17 cellular contexts compared by ENCODE assay signal in the genomic region with DNA sequence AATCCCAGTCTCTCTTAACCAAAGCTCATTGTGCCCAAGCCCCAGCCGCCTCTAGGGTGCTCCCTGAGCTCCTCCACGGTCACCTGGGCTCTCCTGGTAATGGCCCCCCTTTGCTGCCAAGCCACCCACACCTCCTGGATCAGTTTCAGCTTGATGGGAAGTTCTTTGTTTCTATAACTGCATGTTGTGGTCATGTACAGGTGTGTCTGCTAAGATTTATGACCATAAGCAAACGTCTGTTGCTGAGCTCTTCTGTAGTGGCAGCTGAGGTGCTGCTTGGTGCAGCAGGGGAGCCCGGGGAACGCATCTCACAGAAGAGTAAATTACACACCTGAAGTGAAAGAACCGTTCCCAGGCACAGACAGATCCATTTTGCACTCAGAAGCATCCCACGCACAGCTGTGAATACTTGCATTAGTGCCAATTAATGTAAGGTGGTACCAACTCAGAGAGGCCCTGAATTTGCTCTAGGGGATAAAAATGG.
DNase-seq lines count a peak whose midpoint lies in the region; ATAC-seq, FAIRE-seq and TF ChIP-seq lines count a peak whose summit lies in the region.
"Had no signal": no experiment of that assay in that cellular context is flagged by ENCODE, and none has a peak within 500 bp of the region (broad histone marks: within the 10 kb centered on the region; RNA-seq: fewer than 3 reads in every experiment).

No MANE protein-coding gene starts in this region.

- no peak for DNase-seq in GM19239 (ENCODE audit: insufficient read length, low spot score)
- peak; percentile 99 for DNase-seq in NCI-H146 treated with DMSO at 0.1 percent for 48 hours (lab: John Stamatoyannopoulos, UW; ENCODE audit: unreplicated experiment)
- peak; percentile 89 for DNase-seq in NCI-H510A treated with DMSO at 0.1 percent for 48 hours (lab: John Stamatoyannopoulos, UW)
- DNase-seq in left colon: no peak
- DNase-seq in GM20000 (ENCODE audit: low spot score): no peak
- DNase-seq in gastrocnemius medialis: no peak
- DNase-seq: activated CD4-positive, CD25-positive, alpha-beta regulatory T cell; activated naive CD4-positive, alpha-beta T cell treated with anti-CD3 and anti-CD28 coated beads for 36 hours; DND-41; esophagus squamous epithelium; hippocampal formation; KBM-7; left cardiac atrium; stomach had no signal

- no peak overlapping the region for H3K27ac ChIP-seq in gastrocnemius medialis
- H3K27ac ChIP-seq: esophagus squamous epithelium, stomach had no signal

- TF ChIP-seq POLR2A in gastrocnemius medialis (IDR thresholded peaks at IDR 0.05): no peak

- peak; percentile 40 for FAIRE-seq in GM19239 (lab: Jason Lieb, UNC)
- FAIRE-seq: GM12892 had no signal

- intact Hi-C loops in left colon (cut with DNase I, micrococcal nuclease): no loop called here
- intact Hi-C loops in gastrocnemius medialis (cut with DNase I; ENCODE audit: low total_unique reads): no loop called here

- no peaks in the 10 kb centered on the region for H3K4me1 ChIP-seq in gastrocnemius medialis
- H3K4me1 ChIP-seq: esophagus squamous epithelium, stomach had no signal

- H3K9me3 ChIP-seq in gastrocnemius medialis: peaks cover 0 to 6% (median 0%) of the 10 kb centered on the region in 3 donors

- H3K36me3 ChIP-seq in gastrocnemius medialis: no peaks in the 10 kb centered on the region
- H3K36me3 ChIP-seq: esophagus squamous epithelium, stomach had no signal

- in situ Hi-C loops in gastrocnemius medialis (cut with MboI; ENCODE audit: low sequenced_read_pairs in 4 of 4): no loop called here

- no peaks in the 10 kb centered on the region for H3K27me3 ChIP-seq in gastrocnemius medialis
- H3K27me3 ChIP-seq: esophagus squamous epithelium, stomach had no signal

- TF ChIP-seq CTCF in GM20000 (IDR thresholded peaks at IDR 0.05; ENCODE audit: extremely low read depth, missing control alignments) (no peak), gastrocnemius medialis (IDR thresholded peaks at IDR 0.05 in 4 of 5, conservative IDR thresholded peaks at IDR 0.05 in 1 of 5) (no peak)

- peak; percentile 89 for ATAC-seq in left colon
- ATAC-seq in GM21515 (IDR thresholded peaks at IDR 0.05; ENCODE audit: unreplicated experiment): no peak
- no peak for ATAC-seq in gastrocnemius medialis
- no peak for ATAC-seq in GM21390 (IDR thresholded peaks at IDR 0.05; ENCODE audit: unreplicated experiment)
- ATAC-seq: left cardiac atrium had no signal

- no peak overlapping the region for H3K4me3 ChIP-seq in gastrocnemius medialis
- H3K4me3 ChIP-seq: esophagus squamous epithelium, stomach had no signal

Comparison
In these comparisons a context has a peak if more than half of its experiments do, and no peak if none do; other contexts are left out.
1. DNase-seq: peak in NCI-H146 treated with DMSO at 0.1 percent for 48 hours (single experiment) and NCI-H510A treated with DMSO at 0.1 percent for 48 hours (single experiment); none in GM19239 (single experiment), left colon (0 of 2), GM20000 (single experiment) and gastrocnemius medialis (0 of 2).